10 cellular contexts compared by ENCODE assay signal in the genomic region with DNA sequence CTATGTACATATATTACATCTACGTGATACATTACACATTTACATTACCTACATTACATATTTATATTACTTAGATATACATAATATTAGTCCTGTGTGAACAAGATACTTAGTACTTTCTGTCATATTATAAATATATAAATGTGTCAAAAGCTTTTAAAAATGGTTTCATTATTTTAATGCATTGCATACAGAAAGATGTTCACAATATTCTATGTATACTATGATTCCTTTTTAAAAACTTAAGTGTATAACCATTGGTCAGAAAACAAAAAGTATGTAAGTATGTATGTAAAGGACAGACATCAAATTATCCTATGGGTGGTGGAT. TPM values are rescaled to one million over a fixed set of nuclear protein-coding genes. Genes with fewer than 3 reads are reported as not detected.
DNase-seq lines count a peak whose midpoint lies in the region; ATAC-seq and TF ChIP-seq lines count a peak whose summit lies in the region.
"Had no signal": no experiment of that assay in that cellular context is flagged by ENCODE, and none has a peak within 500 bp of the region (broad histone marks: within the 10 kb centered on the region; RNA-seq: fewer than 3 reads in every experiment).

No MANE protein-coding gene starts in this region.

- H3K4me1 ChIP-seq in cardiac muscle cell (ENCODE audit: low read depth) = peaks cover 9% of the 10 kb centered on the region
- peaks cover 29% of the 10 kb centered on the region for H3K4me1 ChIP-seq in body of pancreas
- no peaks in the 10 kb centered on the region for H3K4me1 ChIP-seq in mesenchymal stem cell (ENCODE audit: control insufficient read depth, insufficient read depth, low read depth, low read length)
- H3K4me1 ChIP-seq in upper lobe of right lung = peaks cover 11% of the 10 kb centered on the region

- H4K91ac ChIP-seq in mesenchymal stem cell (ENCODE audit: low read length) = no peak overlapping the region

- H2BK120ac ChIP-seq in mesenchymal stem cell (ENCODE audit: low read depth, low read length) = no peak overlapping the region

- H3K27ac ChIP-seq in cardiac muscle cell (no peak overlapping the region), body of pancreas (peak overlapping the region in 3 of 4 donors; percentile 74 to 81 (median 81)), mesenchymal stem cell (ENCODE audit: low read length, poor library complexity, severe bottlenecking) (no peak overlapping the region), upper lobe of right lung (no peak overlapping the region)

- peak overlapping the region; percentile 93 for H3K4me3 ChIP-seq in cardiac muscle cell
- H3K4me3 ChIP-seq in body of pancreas = peak overlapping the region in 1 of 2 donors; percentile 55
- H3K4me3 ChIP-seq in mesenchymal stem cell (ENCODE audit: insufficient read depth in 1 of 2, low read depth in 1 of 2, low read length in 2 of 2) = peak overlapping the region in 1 of 2 experiments; percentile 99
- peak overlapping the region; percentile 88 for H3K4me3 ChIP-seq in upper lobe of right lung

- H2AK5ac ChIP-seq in mesenchymal stem cell (ENCODE audit: low read length, severe bottlenecking) = no peak overlapping the region

- no peak for TF ChIP-seq POLR2A in body of pancreas (IDR thresholded peaks at IDR 0.05)

- no peak overlapping the region for H3K18ac ChIP-seq in mesenchymal stem cell (ENCODE audit: low read depth in 1 of 2, low read length in 2 of 2)

- H2AFZ ChIP-seq in mesenchymal stem cell (ENCODE audit: low read depth, low read length) = no peak overlapping the region

- no peak overlapping the region for H3K4me2 ChIP-seq in mesenchymal stem cell (ENCODE audit: low read length, poor library complexity, severe bottlenecking)

- H3K36me3 ChIP-seq in cardiac muscle cell (peaks cover 5% of the 10 kb centered on the region), body of pancreas (replicated peaks in 1 of 2; ENCODE audit: insufficient read depth in 1 of 2, low read depth in 2 of 2) (no peaks in the 10 kb centered on the region), mesenchymal stem cell (ENCODE audit: control insufficient read depth in 1 of 2, insufficient read depth in 2 of 2, low read depth in 1 of 2, low read length in 2 of 2) (peaks cover 5 to 7% of the 10 kb centered on the region in 2 experiments), upper lobe of right lung (peaks cover under 1% of the 10 kb centered on the region)

- intact Hi-C loops in cardiac septum (cut with DNase I) = no loop called here
- intact Hi-C loops in body of pancreas (cut with DNase I) = no loop called here
- intact Hi-C loops in upper lobe of right lung (cut with DNase I) = no loop called here

- no peak overlapping the region for H4K8ac ChIP-seq in mesenchymal stem cell (ENCODE audit: low read length)

- DNase-seq in cardiac muscle cell (ENCODE audit: low read depth in 1 of 2, low spot score in 1 of 2) = no peak
- no peak for DNase-seq in cardiac septum (ENCODE audit: low spot score)
- no peak for DNase-seq in body of pancreas
- DNase-seq in mesenchymal stem cell = no peak
- no peak for DNase-seq in upper lobe of right lung
- DNase-seq in HCEC 1CT = no peak
- DNase-seq in activated gamma-delta T cell treated with Interleukin-2 at 50 U/mL for 16 hours = no peak

- no peak overlapping the region for H2BK15ac ChIP-seq in mesenchymal stem cell (ENCODE audit: low read depth, poor library complexity, severe bottlenecking)

- H3K9ac ChIP-seq in mesenchymal stem cell (ENCODE audit: low read length) = peak overlapping the region; percentile 99

- peaks cover 11% of the 10 kb centered on the region for H3K27me3 ChIP-seq in cardiac muscle cell
- no peaks in the 10 kb centered on the region for H3K27me3 ChIP-seq in body of pancreas
- peaks cover 7 to 16% of the 10 kb centered on the region in 2 experiments for H3K27me3 ChIP-seq in mesenchymal stem cell (ENCODE audit: control insufficient read depth in 1 of 2, insufficient read depth in 1 of 2, low read length in 2 of 2)
- H3K27me3 ChIP-seq in upper lobe of right lung = no peaks in the 10 kb centered on the region

- peaks cover 14% of the 10 kb centered on the region for H3K79me1 ChIP-seq in mesenchymal stem cell (replicated peaks; ENCODE audit: low read length, poor library complexity, severe bottlenecking)

- H3K4ac ChIP-seq in mesenchymal stem cell (ENCODE audit: low read depth in 1 of 2, low read length in 2 of 2) = no peak overlapping the region

- H3K9me3 ChIP-seq in cardiac muscle cell (ENCODE audit: low read depth) = no peaks in the 10 kb centered on the region
- no peaks in the 10 kb centered on the region for H3K9me3 ChIP-seq in body of pancreas
- H3K9me3 ChIP-seq in mesenchymal stem cell (ENCODE audit: control insufficient read depth, low read length) = no peaks in the 10 kb centered on the region
- H3K9me3 ChIP-seq in upper lobe of right lung = no peaks in the 10 kb centered on the region

- no peak overlapping the region for H2BK5ac ChIP-seq in mesenchymal stem cell (ENCODE audit: low read depth, low read length, poor library complexity, severe bottlenecking)

- no peak for ATAC-seq in body of pancreas
- ATAC-seq in upper lobe of right lung = no peak
- ATAC-seq in HG03460 (IDR thresholded peaks at IDR 0.05; ENCODE audit: unreplicated experiment) = no peak

- H3K14ac ChIP-seq in mesenchymal stem cell (ENCODE audit: low read length in 2 of 2) = no peak overlapping the region

- 0% methylated on average over 1 of the region's 1 CpG for WGBS in body of pancreas, 2 donors
- no CpG with 5 or more reads among the region's 1 CpG for WGBS in mesenchymal stem cell

- no peak overlapping the region for H2BK12ac ChIP-seq in mesenchymal stem cell (ENCODE audit: low read length in 2 of 2)

- TF ChIP-seq CTCF in cardiac muscle cell (IDR thresholded peaks at IDR 0.05; ENCODE audit: low read depth, low read length) = no peak
- TF ChIP-seq CTCF in body of pancreas (IDR thresholded peaks at IDR 0.05) = no peak
- no peak for TF ChIP-seq CTCF in upper lobe of right lung (IDR thresholded peaks at IDR 0.05)

- H3K23ac ChIP-seq in mesenchymal stem cell (ENCODE audit: low read length in 2 of 2) = no peak overlapping the region

RNA-seq across cellular contexts. Expression of a gene that starts 0.6 kb away (rescaled TPM):
- total RNA-seq in cardiac muscle cell = 9.3 and 10.2 TPM in 2 replicates
- polyA plus RNA-seq in cardiac muscle cell = 13.4 and 14.7 TPM in 2 replicates
- 8.0 TPM for total RNA-seq in cardiac septum
- total RNA-seq in body of pancreas = 10 to 100 TPM in 1 of 2 donors, 1 to 10 TPM in 1; 6.9 to 10.4 TPM
- polyA plus RNA-seq in mesenchymal stem cell (2013, experiment 1 of 2) = 8.9 TPM
- 8.9 TPM for polyA plus RNA-seq in mesenchymal stem cell (2013, experiment 2 of 2)
- 11.5 TPM for total RNA-seq in upper lobe of right lung

RNA-seq across cellular contexts. Expression of a gene that starts 5.5 kb away (rescaled TPM):
- total RNA-seq in cardiac muscle cell = not detected in 2 replicates
- not detected in 2 replicates for polyA plus RNA-seq in cardiac muscle cell
- not detected for total RNA-seq in cardiac septum
- not detected for total RNA-seq in body of pancreas
- not detected for polyA plus RNA-seq in mesenchymal stem cell (2013, experiment 1 of 2)
- polyA plus RNA-seq in mesenchymal stem cell (2013, experiment 2 of 2) = not detected
- not detected for total RNA-seq in upper lobe of right lung
- total RNA-seq: Daoy, sciatic nerve had no signal

Comparison
In these comparisons a context has a peak if more than half of its experiments do, and no peak if none do; other contexts are left out.
1. H3K27ac ChIP-seq: peak in body of pancreas (3 of 4); none in cardiac muscle cell (single experiment), mesenchymal stem cell (single experiment) and upper lobe of right lung (single experiment).